Comparison of ENCODE assay signal across 1 cellular context in genomic region chr12:45725631-45726593, GRCh38.
TF ChIP-seq lines count a peak whose summit lies in the region.

No MANE protein-coding gene starts in this region.

TF ChIP-seq in HepG2, 621 proteins besides CTCF, POLR2A, EP300 and RAD21 (continued from another document):
- TF ChIP-seq DBP (CRISPR knock-in tag; IDR thresholded peaks at IDR 0.05; ENCODE audit: not compliant biosample characterization) (no peak), CHD2 (IDR thresholded peaks at IDR 0.05; ENCODE audit: low read depth, low read length) (no peak), XRCC5 (optimal IDR thresholded peaks at IDR 0.05; ENCODE audit: low read length) (no peak)
TF ChIP-seq in HepG2: peak in this region for 14.
